Comparison of ENCODE assay signal across 10 cellular contexts in the genomic region with DNA sequence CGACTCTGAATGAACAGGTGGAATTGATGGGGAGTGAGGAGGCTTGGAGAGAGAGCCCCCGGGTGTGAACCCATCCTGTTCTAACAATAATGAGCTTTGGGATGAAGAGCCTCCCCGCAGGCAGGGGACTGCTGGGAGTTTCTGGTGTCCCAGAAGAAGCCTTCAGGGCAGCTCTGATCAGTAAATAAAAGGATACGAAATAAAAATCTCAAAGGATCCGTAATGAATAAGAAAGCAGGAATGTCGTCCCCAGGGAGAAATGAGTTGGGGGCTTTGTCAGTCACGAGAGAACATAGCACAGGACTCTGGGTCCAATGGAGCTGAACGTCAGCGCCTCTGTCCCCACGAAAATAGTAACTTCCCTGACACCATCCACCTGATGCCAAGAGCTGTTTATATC.
DNase-seq lines count a peak whose midpoint lies in the region; ATAC-seq, FAIRE-seq and TF ChIP-seq lines count a peak whose summit lies in the region.
"Had no signal": no experiment of that assay in that cellular context is flagged by ENCODE, and none has a peak within 500 bp of the region (broad histone marks: within the 10 kb centered on the region; RNA-seq: fewer than 3 reads in every experiment).

No MANE protein-coding gene starts in this region.

- CTCF ChIA-PET in MCF 10A (lab: Yijun Ruan, JAX), result interaction anchor here (0.6 to 1.8 kb wide), 4 partner anchors 9 to 210 kb away, joined by 3 to 10 read pairs (median 6); no protein-coding TSS in a partner anchor

- no TSS peak for BruUV-seq in MCF 10A (replicated peaks; lab: Mats Ljungman, UMichigan)

- intact Hi-C loops in MCF 10A (cut with micrococcal nuclease) (no loop called here), breast epithelium (cut with DNase I; ENCODE audit: low total_unique reads) (no loop called here), aorta (cut with DNase I) (no loop called here)

- H3K27ac Mint-ChIP-seq in MCF 10A (ENCODE audit: low read depth, unreplicated experiment), result peak overlapping the region; percentile 18

- POLR2A ChIA-PET in MCF 10A (lab: Yijun Ruan, JAX), result interaction anchor here (0.6 to 1.8 kb wide), 8 partner anchors 9 to 1304 kb away, joined by 3 to 6 read pairs (median 4); no protein-coding TSS in a partner anchor

- no peak for DNase-seq in MCF 10A (ENCODE audit: unreplicated experiment)
- no peak for DNase-seq in breast epithelium (ENCODE audit: low spot score in 2 of 2)
- peak; percentile 19 for DNase-seq in myocyte (ENCODE audit: low read depth)
- no peak for DNase-seq in aorta
- DNase-seq in D341Med (ENCODE audit: low spot score), result no peak
- no peak for DNase-seq in GM19239 (ENCODE audit: insufficient read length, low spot score)
- DNase-seq: activated effector memory CD4-positive, alpha-beta T cell treated with Interleukin-2 at 50 U/mL for 16 hours had no signal

- H3K9ac ChIP-seq in duodenal mucosa (ENCODE audit: low read depth in 1 of 2, low read length in 2 of 2), result no peak overlapping the region
- H3K9ac ChIP-seq: BLaER1 had no signal

- H3K27me3 ChIP-seq in breast epithelium (no peaks in the 10 kb centered on the region), duodenal mucosa (ENCODE audit: control insufficient read depth in 1 of 2, insufficient read depth in 2 of 2, low read length in 2 of 2) (no peaks in the 10 kb centered on the region), aorta (ENCODE audit: control insufficient read depth in 1 of 2, insufficient read depth in 2 of 2, low read length in 1 of 2) (no peaks in the 10 kb centered on the region)
- H3K27me3 ChIP-seq: BLaER1 had no signal

- H3K36me3 ChIP-seq in breast epithelium (no peaks in the 10 kb centered on the region), duodenal mucosa (ENCODE audit: control insufficient read depth in 1 of 2, insufficient read depth in 2 of 2, low read length in 2 of 2) (no peaks in the 10 kb centered on the region), aorta (ENCODE audit: control insufficient read depth in 1 of 2, insufficient read depth in 2 of 2, low read length in 1 of 2) (no peaks in the 10 kb centered on the region)

- peak overlapping the region in 1 of 3 donors; percentile 2 for H3K4me3 ChIP-seq in breast epithelium
- H3K4me3 ChIP-seq in duodenal mucosa (ENCODE audit: low read depth in 1 of 2, low read length in 2 of 2), result peak overlapping the region in 1 of 2 donors; percentile 21
- H3K4me3 ChIP-seq in aorta (ENCODE audit: low read length in 2 of 2), result no peak overlapping the region
- H3K4me3 ChIP-seq: BLaER1 had no signal

- peaks cover 10% of the 10 kb centered on the region for H3K4me1 Mint-ChIP-seq in MCF 10A (ENCODE audit: insufficient read depth, unreplicated experiment)

- no peak for FAIRE-seq in GM19239 (lab: Jason Lieb, UNC)

- no peaks in the 10 kb centered on the region for H3K27me3 Mint-ChIP-seq in MCF 10A (ENCODE audit: insufficient read depth, unreplicated experiment)

- H3K9me3 ChIP-seq in breast epithelium (no peaks in the 10 kb centered on the region), duodenal mucosa (ENCODE audit: control insufficient read depth in 1 of 2, low read length in 2 of 2) (no peaks in the 10 kb centered on the region), aorta (ENCODE audit: control insufficient read depth, low read length) (no peaks in the 10 kb centered on the region)

- H3K27ac ChIP-seq in breast epithelium (no peak overlapping the region), duodenal mucosa (ENCODE audit: low read depth, low read length) (peak overlapping the region; percentile 27), aorta (ENCODE audit: low read depth in 1 of 2, low read length in 2 of 2) (no peak overlapping the region)
- H3K27ac ChIP-seq: BLaER1 had no signal

- no peaks in the 10 kb centered on the region for H3K4me1 ChIP-seq in breast epithelium
- H3K4me1 ChIP-seq in duodenal mucosa (ENCODE audit: control insufficient read depth in 1 of 2, insufficient read depth in 2 of 2, low read length in 2 of 2), result peaks cover 6 to 7% of the 10 kb centered on the region in 2 donors
- H3K4me1 ChIP-seq in aorta (ENCODE audit: control insufficient read depth in 1 of 2, insufficient read depth in 2 of 2, low read length in 2 of 2), result no peaks in the 10 kb centered on the region

- peak overlapping the region; percentile 59 for H3K4me3 Mint-ChIP-seq in MCF 10A (ENCODE audit: unreplicated experiment)

- H3K36me3 Mint-ChIP-seq in MCF 10A (ENCODE audit: insufficient read depth, unreplicated experiment), result peaks cover 5% of the 10 kb centered on the region

- ATAC-seq in aorta (ENCODE audit: low FRiP score), result peak; percentile 10
- ATAC-seq in GM19395 (IDR thresholded peaks at IDR 0.05; ENCODE audit: unreplicated experiment), result no peak

- TF ChIP-seq CTCF in MCF 10A (IDR thresholded peaks at IDR 0.05; ENCODE audit: unreplicated experiment) (no peak), breast epithelium (IDR thresholded peaks at IDR 0.05) (no peak)

- no peaks in the 10 kb centered on the region for H3K9me3 Mint-ChIP-seq in MCF 10A (ENCODE audit: unreplicated experiment)

- no peak for TF ChIP-seq POLR2A in breast epithelium (IDR thresholded peaks at IDR 0.05)

- 27 to 29% methylated on average over 10 of the region's 10 CpGs for WGBS in aorta, 2 donors
